Comparison of ENCODE assay signal across 17 cellular contexts in the genomic region with DNA sequence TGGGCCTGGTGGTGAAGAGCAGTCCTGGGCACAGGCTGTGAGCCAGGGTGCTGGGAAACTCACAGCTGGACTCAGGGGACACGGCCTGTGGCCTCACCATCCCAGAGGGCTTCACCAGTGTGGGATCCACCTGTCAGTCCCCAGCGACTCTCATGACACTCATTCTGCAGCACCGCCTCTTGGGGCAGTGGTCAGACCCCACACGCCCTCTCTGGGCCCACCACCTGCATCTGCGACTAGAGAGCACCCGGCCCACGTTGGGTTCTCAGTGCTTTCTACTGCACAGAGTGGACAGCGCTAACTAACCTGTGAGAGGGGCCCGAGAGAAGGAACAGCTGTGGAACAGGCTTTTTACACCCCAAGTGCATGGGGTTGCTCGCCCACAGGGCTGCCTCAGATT. TPM values are rescaled to one million over a fixed set of nuclear protein-coding genes. Genes with fewer than 3 reads are reported as not detected.
A peak's percentile ranks its signal among the peaks of the same experiment; 100 is the strongest.
DNase-seq lines count a peak whose midpoint lies in the region; ATAC-seq, FAIRE-seq and TF ChIP-seq lines count a peak whose summit lies in the region.
"Had no signal": no experiment of that assay in that cellular context is flagged by ENCODE, and none has a peak within 500 bp of the region (broad histone marks: within the 10 kb centered on the region; RNA-seq: fewer than 3 reads in every experiment).

No MANE protein-coding gene starts in this region.

- H3K36me3 ChIP-seq in GM23338 (ENCODE audit: insufficient read depth) (no peaks in the 10 kb centered on the region), kidney (ENCODE audit: control insufficient read depth in 1 of 2, insufficient read depth in 2 of 2, low read length in 2 of 2) (no peaks in the 10 kb centered on the region)

- H3K9me3 Mint-ChIP-seq in GM23338 = no peaks in the 10 kb centered on the region
- no peaks in the 10 kb centered on the region for H3K9me3 Mint-ChIP-seq in dendritic cell treated with granulocyte-macrophage colony-stimulating factor and Interleukin-4, amounts not matched to agents 40 ng/mL and 50 ng/mL, for 4 days
- H3K9me3 Mint-ChIP-seq: CD4-positive, alpha-beta memory T cell; H9; IgD-negative memory B cell had no signal

- H3K4me1 ChIP-seq in right cardiac atrium (ENCODE audit: control insufficient read depth, insufficient read depth, low read length) (no peaks in the 10 kb centered on the region), GM23338 (ENCODE audit: insufficient read depth) (0 out of 2 replicates have a peak, but pooled peaks cover 8% of the 10 kb centered on the region), kidney (ENCODE audit: control insufficient read depth in 1 of 2, insufficient read depth in 1 of 2, low read depth in 1 of 2, low read length in 2 of 2) (peaks cover 0 to under 1% of the 10 kb centered on the region in 2 donors)

- no peaks in the 10 kb centered on the region for H3K36me3 Mint-ChIP-seq in GM23338 (ENCODE audit: low read depth)
- no peaks in the 10 kb centered on the region for H3K36me3 Mint-ChIP-seq in dendritic cell treated with granulocyte-macrophage colony-stimulating factor and Interleukin-4, amounts not matched to agents 40 ng/mL and 50 ng/mL, for 4 days (ENCODE audit: low read depth)
- H3K36me3 Mint-ChIP-seq: CD4-positive, alpha-beta memory T cell; IgD-negative memory B cell had no signal

- TF ChIP-seq CTCF in GM23338 (conservative IDR thresholded peaks at IDR 0.05; ENCODE audit: low read depth in 2 of 2) (peak in 1 of 2 experiments; percentile 17; a peak in 1 of 4 replicates), kidney (IDR thresholded peaks at IDR 0.05; ENCODE audit: borderline replicate concordance, extremely low read depth, insufficient read depth) (no peak)

- H3K4me2 ChIP-seq in GM23338 = no peak overlapping the region

- no peak overlapping the region for H3K9ac ChIP-seq in kidney (ENCODE audit: low read length in 2 of 2)

- H3K27me3 ChIP-seq in right cardiac atrium (ENCODE audit: control insufficient read depth, insufficient read depth) (no peaks in the 10 kb centered on the region), GM23338 (ENCODE audit: insufficient read depth) (peaks cover 7% of the 10 kb centered on the region; the same call in 1 of the 2 replicates)

- H3K9me2 ChIP-seq in GM23338 (ENCODE audit: insufficient read depth) = no peaks in the 10 kb centered on the region

- H3K4me3 ChIP-seq in right cardiac atrium (ENCODE audit: low read length) (no peak overlapping the region), GM23338 (no peak overlapping the region), kidney (ENCODE audit: low read length in 2 of 2) (no peak overlapping the region)

- peaks cover 21% of the 10 kb centered on the region for H3K4me1 Mint-ChIP-seq in GM23338
- H3K4me1 Mint-ChIP-seq in dendritic cell treated with granulocyte-macrophage colony-stimulating factor and Interleukin-4, amounts not matched to agents 40 ng/mL and 50 ng/mL, for 4 days (ENCODE audit: low read depth) = peaks cover 15% of the 10 kb centered on the region

- intact Hi-C loops in Right ventricle myocardium inferior (cut with DNase I) = no loop called here
- intact Hi-C loops in right cardiac atrium (cut with DNase I) = loop anchor here in 2 of 4 donors (5.0 to 10.0 kb wide), 2 partner anchors 126 to 128 kb away; no protein-coding TSS in a partner anchor
- intact Hi-C loops in dendritic cell treated with granulocyte-macrophage colony-stimulating factor and Interleukin-4, amounts not matched to agents 40 ng/mL and 50 ng/mL, for 4 days (cut with micrococcal nuclease) = no loop called here
- intact Hi-C loops in kidney (cut with DNase I) = no loop called here

- no peaks in the 10 kb centered on the region for H3K79me2 ChIP-seq in GM23338 (replicated peaks; ENCODE audit: insufficient read depth)

- H3K4me3 Mint-ChIP-seq in GM23338 = no peak overlapping the region
- no peak overlapping the region for H3K4me3 Mint-ChIP-seq in dendritic cell treated with granulocyte-macrophage colony-stimulating factor and Interleukin-4, amounts not matched to agents 40 ng/mL and 50 ng/mL, for 4 days
- H3K4me3 Mint-ChIP-seq: CD4-positive, alpha-beta memory T cell; H9 had no signal

- H3K27ac Mint-ChIP-seq in GM23338 = no peak overlapping the region
- peak overlapping the region; percentile 12 for H3K27ac Mint-ChIP-seq in dendritic cell treated with granulocyte-macrophage colony-stimulating factor and Interleukin-4, amounts not matched to agents 40 ng/mL and 50 ng/mL, for 4 days

- TF ChIP-seq POLR2A in GM12892 (IDR thresholded peaks at IDR 0.05; ENCODE audit: low read depth, low read length) = no peak

- H3K9me3 ChIP-seq in right cardiac atrium (ENCODE audit: control insufficient read depth, low read length) (no peaks in the 10 kb centered on the region), kidney (ENCODE audit: control insufficient read depth in 1 of 2, low read length in 2 of 2) (no peaks in the 10 kb centered on the region)

- FAIRE-seq in kidney (lab: Jason Lieb, UNC) (no peak), GM12892 (lab: Jason Lieb, UNC) (no peak)
- FAIRE-seq: D721Med had no signal

- H4K20me1 ChIP-seq in GM23338 (replicated peaks; ENCODE audit: insufficient read depth) = no peaks in the 10 kb centered on the region

- 87% methylated on average over 10 of the region's 10 CpGs for WGBS in right cardiac atrium

- peaks cover 5% of the 10 kb centered on the region for H3F3A ChIP-seq in GM23338 (replicated peaks; ENCODE audit: low read depth)

- no peak overlapping the region for H3K27ac ChIP-seq in right cardiac atrium (ENCODE audit: low read length)
- no peak overlapping the region for H3K27ac ChIP-seq in GM23338 (ENCODE audit: low read depth)
- H3K27ac ChIP-seq in kidney (ENCODE audit: low read depth in 2 of 2, low read length in 2 of 2) = no peak overlapping the region

- peaks cover 10% of the 10 kb centered on the region for H3K27me3 Mint-ChIP-seq in GM23338 (ENCODE audit: insufficient read depth, low read depth, poor library complexity)
- peaks cover 20% of the 10 kb centered on the region for H3K27me3 Mint-ChIP-seq in dendritic cell treated with granulocyte-macrophage colony-stimulating factor and Interleukin-4, amounts not matched to agents 40 ng/mL and 50 ng/mL, for 4 days
- H3K27me3 Mint-ChIP-seq: CD4-positive, alpha-beta memory T cell; IgD-negative memory B cell had no signal

- ATAC-seq in Right ventricle myocardium inferior (no peak), right cardiac atrium (no peak), GM23338 (peak; percentile 51)

- DNase-seq in Right ventricle myocardium inferior (ENCODE audit: missing footprints) (peak; percentile 60), right cardiac atrium (no peak), GM23338 (ENCODE audit: low spot score) (peak; percentile 47), kidney (peak; percentile 70), GM12892 (ENCODE audit: insufficient read length) (no peak), NCI-H1417 (lab: John Stamatoyannopoulos, UW) (no peak), SHP77 treated with DMSO at 0.1 percent for 48 hours (lab: John Stamatoyannopoulos, UW) (no peak)
- DNase-seq: ACHN; C1 segment of cervical spinal cord; CD4-positive, alpha-beta memory T cell; DMS153; DND-41; GDM1; H9 had no signal

- H2AFZ ChIP-seq in GM23338 = no peak overlapping the region

TF ChIP-seq in GM23338, 12 proteins besides CTCF, POLR2A, EP300 and RAD21:
- TF ChIP-seq CREB1 (CRISPR knock-in tag; IDR thresholded peaks at IDR 0.05; ENCODE audit: low read depth) (no peak), STAT1 (IDR thresholded peaks at IDR 0.05; ENCODE audit: unreplicated experiment) (no peak), ZNF114 (CRISPR knock-in tag; IDR thresholded peaks at IDR 0.05) (no peak)

RNA-seq across cellular contexts. Expression of a gene that starts 45.8 kb away (rescaled TPM):
- total RNA-seq in Right ventricle myocardium inferior = 13.1 TPM
- total RNA-seq in right cardiac atrium = 10 to 100 TPM; 14.1 to 24.2 (median 17.3) TPM
- polyA plus RNA-seq in right cardiac atrium = 9.1 TPM
- total RNA-seq in GM23338 (2014; rRNA removed; shearing (Covaris generic)) = 12.6 and 21.9 TPM in 2 replicates
- 5.2 and 8.7 TPM in 2 replicates for polyA plus RNA-seq in GM23338 (2016; fragmentation: Nextera tagmentation; extraction: Ambion mirVana)
- total RNA-seq in kidney = 10.2 TPM
- polyA plus RNA-seq in kidney (ENCODE audit: insufficient read depth, low read depth, low replicate concordance) = 2.6 TPM
- 6.1 TPM for polyA plus RNA-seq in GM12892 (2012; ENCODE audit: missing spikeins)

Comparison
In these comparisons a context has a peak if more than half of its experiments do, and no peak if none do; other contexts are left out.
1. DNase-seq: peak in Right ventricle myocardium inferior (single experiment), GM23338 (single experiment) and kidney (single experiment); none in right cardiac atrium (0 of 3), GM12892 (single experiment), NCI-H1417 (0 of 3) and SHP77 treated with DMSO at 0.1 percent for 48 hours (single experiment).